1 cellular context compared by ENCODE assay signal in the genomic region with DNA sequence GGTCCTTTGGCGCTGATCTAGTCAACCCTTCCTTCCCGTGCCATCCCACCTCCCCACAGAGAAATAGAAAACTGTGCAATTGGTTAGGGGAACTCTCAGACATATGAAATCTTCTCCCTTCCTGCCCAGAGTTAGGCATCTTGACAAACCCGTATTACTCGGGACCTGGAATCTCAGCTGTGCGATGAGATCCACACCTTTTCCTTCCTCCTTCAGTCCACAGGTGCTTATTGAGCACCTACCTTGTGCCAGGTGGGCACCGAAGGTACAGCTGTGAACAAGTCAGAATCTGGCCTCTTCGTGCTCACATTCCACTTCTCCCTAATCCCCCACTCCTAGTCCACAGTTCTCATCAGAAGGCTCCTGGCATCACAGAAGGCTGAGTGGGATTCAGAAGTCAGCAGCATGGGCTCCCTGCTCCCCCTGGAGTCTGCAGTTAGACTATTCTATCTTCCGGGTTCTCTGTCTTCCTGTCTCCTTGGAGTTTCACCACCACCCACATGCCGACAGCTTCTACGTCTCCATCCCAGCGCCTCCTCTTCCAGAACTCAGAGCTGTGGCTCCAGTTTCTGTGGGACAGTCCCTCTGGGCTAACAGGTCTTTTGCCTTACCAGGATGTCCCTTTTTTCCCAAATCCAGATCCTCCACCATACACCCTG.
TF ChIP-seq lines count a peak whose summit lies in the region.

No MANE protein-coding gene starts in this region.

TF ChIP-seq in H1, 55 proteins besides CTCF, POLR2A, EP300 and RAD21:
- TF ChIP-seq SRF (IDR thresholded peaks at IDR 0.05; ENCODE audit: low read depth, low read length): no peak
- no peak for TF ChIP-seq SAP30 (IDR thresholded peaks at IDR 0.05; ENCODE audit: insufficient read depth, insufficient replicate concordance, low read length)
- no peak for TF ChIP-seq CHD7 (IDR thresholded peaks at IDR 0.05; ENCODE audit: insufficient replicate concordance, low read length)
- no peak for TF ChIP-seq BACH1 (IDR thresholded peaks at IDR 0.05; ENCODE audit: low read length)
- no peak for TF ChIP-seq CEBPB (IDR thresholded peaks at IDR 0.05; ENCODE audit: low read depth, low read length)
- TF ChIP-seq SUZ12 (IDR thresholded peaks at IDR 0.05; ENCODE audit: low read length): no peak
- TF ChIP-seq RFX5 (IDR thresholded peaks at IDR 0.05; ENCODE audit: borderline replicate concordance, low read depth, low read length): no peak
- no peak for TF ChIP-seq BRCA1 (IDR thresholded peaks at IDR 0.05; ENCODE audit: low read depth, low read length)
